ENCODE assay signal across 11 cellular contexts in the genomic region with DNA sequence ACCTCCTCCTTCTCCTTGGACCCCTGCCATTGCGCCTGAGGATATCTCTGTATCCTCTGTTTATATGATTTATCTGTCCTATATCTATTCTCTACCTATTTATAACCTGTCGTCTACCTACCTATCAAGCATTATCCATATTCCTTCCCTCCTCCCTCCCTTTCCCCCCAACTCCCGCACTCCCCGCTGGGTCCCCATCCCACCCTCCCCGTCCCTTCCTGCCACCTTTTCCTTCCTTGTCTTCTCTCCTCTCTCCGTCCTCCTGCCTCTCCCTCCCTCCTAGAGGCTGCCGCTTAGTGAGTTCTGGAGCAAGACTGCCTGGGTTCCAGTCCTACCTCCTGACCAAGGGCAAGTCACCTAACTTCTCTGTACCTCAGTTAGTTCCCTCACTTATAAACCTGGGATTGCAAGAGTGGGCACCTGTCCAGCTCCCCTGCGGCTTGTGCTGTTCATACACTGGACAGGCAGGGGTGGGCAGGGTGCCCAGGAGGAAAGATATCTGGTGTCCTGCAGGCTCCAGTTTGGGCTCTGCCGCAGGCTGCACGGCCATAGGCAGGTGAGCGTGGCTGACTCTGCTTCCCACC. TPM values are rescaled to one million over a fixed set of nuclear protein-coding genes. Genes with fewer than 3 reads are reported as not detected.
DNase-seq lines count a peak whose midpoint lies in the region; ATAC-seq and TF ChIP-seq lines count a peak whose summit lies in the region.
"Had no signal": no experiment of that assay in that cellular context is flagged by ENCODE, and none has a peak within 500 bp of the region (broad histone marks: within the 10 kb centered on the region; RNA-seq: fewer than 3 reads in every experiment).

No MANE protein-coding gene starts in this region.

- peak overlapping the region; percentile 33 for H3K4me3 Mint-ChIP-seq in T-helper 17 cell
- H3K4me3 Mint-ChIP-seq in stimulated activated memory B cell treated with anti-CD40 and anti-IgM and Interleukin-4, amounts not matched to agents 10 μg/mL and 1 μg/mL and 100 μg/mL, for 72 hours: peak overlapping the region; percentile 49

- no peak for TF ChIP-seq CTCF in cardiac muscle cell (IDR thresholded peaks at IDR 0.05; ENCODE audit: low read depth, low read length)

- no peaks in the 10 kb centered on the region for H3K27me3 ChIP-seq in cardiac muscle cell

- ATAC-seq in T-helper 17 cell (no peak), HG02884 (IDR thresholded peaks at IDR 0.05; ENCODE audit: unreplicated experiment) (no peak)
- ATAC-seq in stimulated activated memory B cell treated with anti-CD40 and anti-IgM and Interleukin-4, amounts not matched to agents 10 μg/mL and 1 μg/mL and 100 μg/mL, for 72 hours: no peak

- peak; percentile 9 for DNase-seq in NCI-H2107 treated with DMSO at 0.1 percent for 48 hours (lab: John Stamatoyannopoulos, UW; ENCODE audit: unreplicated experiment)
- no peak for DNase-seq in NCI-H2107 (lab: John Stamatoyannopoulos, UW)
- DNase-seq in T-helper 17 cell: no peak
- peak in 1 of 2 donors; percentile 70 for DNase-seq in cardiac muscle cell (ENCODE audit: low read depth in 1 of 2, low spot score in 1 of 2)
- no peak for DNase-seq in activated gamma-delta T cell (lab: John Stamatoyannopoulos, UW)
- no peak for DNase-seq in NCI-H748 (lab: John Stamatoyannopoulos, UW; ENCODE audit: unreplicated experiment)

- H3K9me3 ChIP-seq in T-helper 17 cell (ENCODE audit: control insufficient read depth, low read length, poor library complexity, severe bottlenecking): no peaks in the 10 kb centered on the region
- no peaks in the 10 kb centered on the region for H3K9me3 ChIP-seq in cardiac muscle cell (ENCODE audit: low read depth)
- H3K9me3 ChIP-seq: SJCRH30 had no signal

- H3K4me1 ChIP-seq in cardiac muscle cell (ENCODE audit: low read depth): peaks cover 9% of the 10 kb centered on the region
- H3K4me1 ChIP-seq: SJCRH30 had no signal

- peak overlapping the region; percentile 36 for H3K4me3 ChIP-seq in cardiac muscle cell
- H3K4me3 ChIP-seq: SJCRH30 had no signal

- H3K36me3 Mint-ChIP-seq in T-helper 17 cell (ENCODE audit: low read depth): peaks cover 2% of the 10 kb centered on the region
- peaks cover 2% of the 10 kb centered on the region for H3K36me3 Mint-ChIP-seq in stimulated activated memory B cell treated with anti-CD40 and anti-IgM and Interleukin-4, amounts not matched to agents 10 μg/mL and 1 μg/mL and 100 μg/mL, for 72 hours
- H3K36me3 Mint-ChIP-seq: activated naive CD4-positive, alpha-beta T cell treated with anti-CD3 and anti-CD28 coated beads, Interleukin-2, amount 50 U/mL, for 72 hours had no signal

- no peaks in the 10 kb centered on the region for H3K36me3 ChIP-seq in cardiac muscle cell
- H3K36me3 ChIP-seq: SJCRH30 had no signal

- H3K27ac Mint-ChIP-seq in T-helper 17 cell: no peak overlapping the region
- no peak overlapping the region for H3K27ac Mint-ChIP-seq in stimulated activated memory B cell treated with anti-CD40 and anti-IgM and Interleukin-4, amounts not matched to agents 10 μg/mL and 1 μg/mL and 100 μg/mL, for 72 hours
- H3K27ac Mint-ChIP-seq: activated naive CD4-positive, alpha-beta T cell treated with anti-CD3 and anti-CD28 coated beads, Interleukin-2, amount 50 U/mL, for 72 hours had no signal

- peaks cover 14% of the 10 kb centered on the region for H3K27me3 Mint-ChIP-seq in T-helper 17 cell
- peaks cover 44% of the 10 kb centered on the region for H3K27me3 Mint-ChIP-seq in stimulated activated memory B cell treated with anti-CD40 and anti-IgM and Interleukin-4, amounts not matched to agents 10 μg/mL and 1 μg/mL and 100 μg/mL, for 72 hours

- H3K27ac ChIP-seq in cardiac muscle cell: no peak overlapping the region
- H3K27ac ChIP-seq: SJCRH30 had no signal

- peaks cover 22% of the 10 kb centered on the region for H3K4me1 Mint-ChIP-seq in T-helper 17 cell
- H3K4me1 Mint-ChIP-seq in stimulated activated memory B cell treated with anti-CD40 and anti-IgM and Interleukin-4, amounts not matched to agents 10 μg/mL and 1 μg/mL and 100 μg/mL, for 72 hours: peaks cover 30% of the 10 kb centered on the region

- no peaks in the 10 kb centered on the region for H3K9me3 Mint-ChIP-seq in stimulated activated memory B cell treated with anti-CD40 and anti-IgM and Interleukin-4, amounts not matched to agents 10 μg/mL and 1 μg/mL and 100 μg/mL, for 72 hours
- H3K9me3 Mint-ChIP-seq: activated naive CD4-positive, alpha-beta T cell treated with anti-CD3 and anti-CD28 coated beads, Interleukin-2, amount 50 U/mL, for 72 hours had no signal

RNA-seq across cellular contexts. Expression of a gene that starts 16.1 kb away (rescaled TPM):
- total RNA-seq in T-helper 17 cell (not detected), cardiac muscle cell (2.6 TPM in 1 of 2 replicates, not detected in the other)
- 1.1 TPM in 2 replicates for polyA plus RNA-seq in cardiac muscle cell
- total RNA-seq: HT1080, SJCRH30 had no signal

RNA-seq across cellular contexts. Expression of a gene that starts 17.7 kb away (rescaled TPM):
- total RNA-seq in T-helper 17 cell (100 to 1,000 TPM; 471 to 480 TPM), cardiac muscle cell (66.2 and 171 TPM in 2 replicates)
- polyA plus RNA-seq in cardiac muscle cell: 78.4 and 92.8 TPM in 2 replicates

RNA-seq across cellular contexts. Expression of a gene that starts 32.2 kb away (rescaled TPM):
- total RNA-seq in T-helper 17 cell (1 to 10 TPM; 4.4 to 6.0 TPM), cardiac muscle cell (6.3 and 7.6 TPM in 2 replicates)
- polyA plus RNA-seq in cardiac muscle cell: 0.77 TPM in 1 of 2 replicates, not detected in the other

RNA-seq across cellular contexts. Expression of a gene that starts 41.7 kb away (rescaled TPM):
- total RNA-seq in T-helper 17 cell (not detected), cardiac muscle cell (24.6 and 46.6 TPM in 2 replicates)
- 28.2 and 42.4 TPM in 2 replicates for polyA plus RNA-seq in cardiac muscle cell
- total RNA-seq: activated naive CD4-positive, alpha-beta T cell treated with anti-CD3 and anti-CD28 coated beads, Interleukin-2, amount 50 U/mL, for 72 hours had no signal
